In genomic region chr13:76992548-76993001, GRCh38 we compare ENCODE assay signal across 8 cellular contexts. TPM values are rescaled to one million over a fixed set of nuclear protein-coding genes. Genes with fewer than 3 reads are reported as not detected.
A peak's percentile ranks its signal among the peaks of the same experiment; 100 is the strongest.
DNase-seq lines count a peak whose midpoint lies in the region; ATAC-seq and TF ChIP-seq lines count a peak whose summit lies in the region.

No MANE protein-coding gene starts in this region.

- H3K36me3 Mint-ChIP-seq in activated T-helper 1 cell treated with anti-CD3 and anti-CD28 coated beads, Interleukin-12 subunit alpha, Interleukin-12 subunit beta, Interleukin-2, Interleukin-4 antibody, amounts not matched to agents 30 ng/mL and 10 ng/mL and 1 ng/mL, durations not matched to agents 14 hours and 24 hours and 36 hours (ENCODE audit: low read depth) = peaks cover 18% of the 10 kb centered on the region

- H3K27me3 Mint-ChIP-seq in activated T-helper 1 cell treated with anti-CD3 and anti-CD28 coated beads, Interleukin-12 subunit alpha, Interleukin-12 subunit beta, Interleukin-2, Interleukin-4 antibody, amounts not matched to agents 30 ng/mL and 10 ng/mL and 1 ng/mL, durations not matched to agents 14 hours and 24 hours and 36 hours (ENCODE audit: insufficient read depth) = peaks cover 7% of the 10 kb centered on the region

- H3K4me1 Mint-ChIP-seq in activated T-helper 1 cell treated with anti-CD3 and anti-CD28 coated beads, Interleukin-12 subunit alpha, Interleukin-12 subunit beta, Interleukin-2, Interleukin-4 antibody, amounts not matched to agents 30 ng/mL and 10 ng/mL and 1 ng/mL, durations not matched to agents 14 hours and 24 hours and 36 hours (ENCODE audit: low read depth) = peaks cover 42% of the 10 kb centered on the region

- H3K4me3 ChIP-seq in Jurkat, Clone E6-1 (ENCODE audit: low read length) = peak overlapping the region; percentile 96

- no peak for TF ChIP-seq CTCF in omental fat pad (IDR thresholded peaks at IDR 0.05)

- intact Hi-C loops in activated T-helper 1 cell treated with anti-CD3 and anti-CD28 coated beads, Interleukin-12 subunit alpha, Interleukin-12 subunit beta, Interleukin-2, Interleukin-4 antibody, amounts not matched to agents 30 ng/mL and 10 ng/mL and 1 ng/mL, durations not matched to agents 14 hours and 24 hours and 36 hours (cut with micrococcal nuclease) = loop anchor here (1.0 to 10.0 kb wide), 7 partner anchors 16 to 1668 kb away; partner anchors contain the start of gene OBI1
- intact Hi-C loops in head of caudate nucleus (cut with DNase I) = loop anchor here (2.0 kb wide), 1 partner anchor 34 kb away; the partner anchor contains the start of gene FBXL3

- peak overlapping the region; percentile 98 for H3K27ac Mint-ChIP-seq in activated T-helper 1 cell treated with anti-CD3 and anti-CD28 coated beads, Interleukin-12 subunit alpha, Interleukin-12 subunit beta, Interleukin-2, Interleukin-4 antibody, amounts not matched to agents 30 ng/mL and 10 ng/mL and 1 ng/mL, durations not matched to agents 14 hours and 24 hours and 36 hours

- H3K4me3 Mint-ChIP-seq in activated T-helper 1 cell treated with anti-CD3 and anti-CD28 coated beads, Interleukin-12 subunit alpha, Interleukin-12 subunit beta, Interleukin-2, Interleukin-4 antibody, amounts not matched to agents 30 ng/mL and 10 ng/mL and 1 ng/mL, durations not matched to agents 14 hours and 24 hours and 36 hours = peak overlapping the region; percentile 97

- DNase-seq in DMS53 (lab: John Stamatoyannopoulos, UW) (peak; percentile 33), DMS53 treated with DMSO at 0.1 percent for 48 hours (lab: John Stamatoyannopoulos, UW; ENCODE audit: unreplicated experiment) (no peak), head of caudate nucleus (peak in 32 of 42 donors; percentile 15 to 63 (median 34)), omental fat pad (ENCODE audit: low spot score) (no peak), NOMO-1 treated with dmso at 0.1 percent for 144 hours (lab: John Stamatoyannopoulos, UW; ENCODE audit: unreplicated experiment) (no peak)
- no peak for DNase-seq in Jurkat, Clone E6-1 (ENCODE audit: low read depth, low spot score)
- peak; percentile 5 for DNase-seq in activated T-helper 1 cell treated with anti-CD3 and anti-CD28 coated beads, Interleukin-12 subunit alpha, Interleukin-12 subunit beta, Interleukin-2, Interleukin-4 antibody, amounts not matched to agents 30 ng/mL and 10 ng/mL and 1 ng/mL, durations not matched to agents 14 hours and 24 hours and 36 hours (ENCODE audit: low spot score)
- no peak for DNase-seq in NK-92 treated with Interleukin-12 subunit alpha and Interleukin-12 subunit beta, amount 100 ng/mL, for 24 hours (lab: John Stamatoyannopoulos, UW)

- peak; percentile 34 for ATAC-seq in omental fat pad (ENCODE audit: low FRiP score)

- no peaks in the 10 kb centered on the region for H3K9me3 Mint-ChIP-seq in activated T-helper 1 cell treated with anti-CD3 and anti-CD28 coated beads, Interleukin-12 subunit alpha, Interleukin-12 subunit beta, Interleukin-2, Interleukin-4 antibody, amounts not matched to agents 30 ng/mL and 10 ng/mL and 1 ng/mL, durations not matched to agents 14 hours and 24 hours and 36 hours

RNA-seq across cellular contexts. Expression of gene CLN5, which starts 0.7 kb away (rescaled TPM):
- polyA plus RNA-seq in Jurkat, Clone E6-1 (2012; ENCODE audit: insufficient read depth, insufficient read length) = 16.4 TPM
- 14.2 and 16.9 TPM in 2 replicates for total RNA-seq in activated T-helper 1 cell treated with anti-CD3 and anti-CD28 coated beads, Interleukin-12 subunit alpha, Interleukin-12 subunit beta, Interleukin-2, Interleukin-4 antibody, amounts not matched to agents 30 ng/mL and 10 ng/mL and 1 ng/mL, durations not matched to agents 14 hours and 24 hours and 36 hours
- total RNA-seq in omental fat pad = 10 to 100 TPM; 13.0 to 31.9 (median 28.5) TPM

RNA-seq across cellular contexts. Expression of gene FBXL3, which starts 34.4 kb away (rescaled TPM):
- 14.6 TPM for polyA plus RNA-seq in Jurkat, Clone E6-1 (2012; ENCODE audit: insufficient read depth, insufficient read length)
- total RNA-seq in activated T-helper 1 cell treated with anti-CD3 and anti-CD28 coated beads, Interleukin-12 subunit alpha, Interleukin-12 subunit beta, Interleukin-2, Interleukin-4 antibody, amounts not matched to agents 30 ng/mL and 10 ng/mL and 1 ng/mL, durations not matched to agents 14 hours and 24 hours and 36 hours = 40.1 and 40.8 TPM in 2 replicates
- total RNA-seq in omental fat pad = 100 to 1,000 TPM in 1 of 4 donors, 10 to 100 TPM in 3; 62.3 to 121 (median 74.8) TPM

RNA-seq across cellular contexts. Expression of gene ACOD1, which starts 44.3 kb away (rescaled TPM):
- polyA plus RNA-seq in Jurkat, Clone E6-1 (2012; ENCODE audit: insufficient read depth, insufficient read length) = not detected
- total RNA-seq in activated T-helper 1 cell treated with anti-CD3 and anti-CD28 coated beads, Interleukin-12 subunit alpha, Interleukin-12 subunit beta, Interleukin-2, Interleukin-4 antibody, amounts not matched to agents 30 ng/mL and 10 ng/mL and 1 ng/mL, durations not matched to agents 14 hours and 24 hours and 36 hours = not detected in 2 replicates
- total RNA-seq in omental fat pad = not detected

Comparison
In these comparisons a context has a peak if more than half of its experiments do, and no peak if none do; other contexts are left out.
1. DNase-seq: peak in DMS53 (single experiment), activated T-helper 1 cell treated with anti-CD3 and anti-CD28 coated beads, Interleukin-12 subunit alpha, Interleukin-12 subunit beta, Interleukin-2, Interleukin-4 antibody, amounts not matched to agents 30 ng/mL and 10 ng/mL and 1 ng/mL, durations not matched to agents 14 hours and 24 hours and 36 hours (single experiment) and head of caudate nucleus (32 of 42); none in DMS53 treated with DMSO at 0.1 percent for 48 hours (single experiment), Jurkat, Clone E6-1 (single experiment), omental fat pad (single experiment), NOMO-1 treated with dmso at 0.1 percent for 144 hours (single experiment) and NK-92 treated with Interleukin-12 subunit alpha and Interleukin-12 subunit beta, amount 100 ng/mL, for 24 hours (single experiment).